Comparison of ENCODE assay signal across 8 cellular contexts in genomic region chr12:110583137-110584059, GRCh38. TPM values are rescaled to one million over a fixed set of nuclear protein-coding genes. Genes with fewer than 3 reads are reported as not detected.
DNase-seq lines count a peak whose midpoint lies in the region; ATAC-seq and TF ChIP-seq lines count a peak whose summit lies in the region.

A gene with protein sequence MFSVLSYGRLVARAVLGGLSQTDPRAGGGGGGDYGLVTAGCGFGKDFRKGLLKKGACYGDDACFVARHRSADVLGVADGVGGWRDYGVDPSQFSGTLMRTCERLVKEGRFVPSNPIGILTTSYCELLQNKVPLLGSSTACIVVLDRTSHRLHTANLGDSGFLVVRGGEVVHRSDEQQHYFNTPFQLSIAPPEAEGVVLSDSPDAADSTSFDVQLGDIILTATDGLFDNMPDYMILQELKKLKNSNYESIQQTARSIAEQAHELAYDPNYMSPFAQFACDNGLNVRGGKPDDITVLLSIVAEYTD (minus strand): TSS chr12:110583318. CDS start chr12:110583031, 287 bp downstream.

- H3K9me3 ChIP-seq in heart right ventricle = no peaks in the 10 kb centered on the region

- DNase-seq in GM13977 (ENCODE audit: low spot score) (peak; percentile 94), NCI-H1694 (lab: John Stamatoyannopoulos, UW) (peak; percentile 94), amniotic epithelial cell (ENCODE audit: low read depth) (peak; percentile 90), heart right ventricle (peak; percentile 98), posterior cingulate gyrus (peak; percentile 96 to 99 (median 98)), type B pancreatic cell (ENCODE audit: extremely low spot score, unreplicated experiment) (peak; percentile 94)

- H3K4me1 ChIP-seq in heart right ventricle = peaks cover 10 to 65% (median 53%) of the 10 kb centered on the region in 9 donors

- H3K27ac ChIP-seq in heart right ventricle = peak within 1 kb of the TSS; percentile 91 to 97 (median 95)

- H3K4me3 ChIP-seq in heart right ventricle = peak within 1 kb of the TSS; percentile 58 to 98 (median 88)

- H3K27ac Mint-ChIP-seq in type B pancreatic cell = peak within 1 kb of the TSS; percentile 94

- H3K36me3 ChIP-seq in heart right ventricle = no peaks in the 10 kb centered on the region

- TF ChIP-seq CTCF in GM13977 (IDR thresholded peaks at IDR 0.05; ENCODE audit: extremely low read depth, insufficient read depth, missing control alignments) (no peak), heart right ventricle (IDR thresholded peaks at IDR 0.05) (no peak), type B pancreatic cell (conservative IDR thresholded peaks at IDR 0.05) (no peak)

- peaks cover 42% of the 10 kb centered on the region for H3K4me1 Mint-ChIP-seq in type B pancreatic cell (ENCODE audit: unreplicated experiment)

- intact Hi-C loops in T-helper 1 cell treated with Interleukin-12 subunit alpha and Interleukin-12 subunit beta and Interleukin-4 antibody, amounts not matched to agents 30 ng/mL and 1 ng/mL, for 36 hours (cut with micrococcal nuclease) = loop anchor here (1.0 to 10.0 kb wide), 13 partner anchors 8 to 851 kb away; partner anchors contain the start of genes ANAPC7, ANKRD13A, ATP2A2 and FAM216A
- intact Hi-C loops in heart right ventricle (cut with DNase I) = loop anchor here in 6 of 10 donors (2.0 to 5.0 kb wide), 4 partner anchors 36 to 46 kb away; no protein-coding TSS in a partner anchor
- intact Hi-C loops in posterior cingulate gyrus (cut with DNase I) = loop anchor here (5.0 kb wide), 1 partner anchor 81 kb away; the partner anchor contains the start of genes RAD9B and VPS29

- ATAC-seq in HG02870 (IDR thresholded peaks at IDR 0.05; ENCODE audit: unreplicated experiment) (peak; percentile 78), heart right ventricle (peak; percentile 93 to 99 (median 98))

- H3K4me3 Mint-ChIP-seq in type B pancreatic cell = peak within 1 kb of the TSS; percentile 95

- in situ Hi-C loops in GM13977 (cut with MboI; ENCODE audit: low pct_unique_long_range_greater_than_20kb, low sequenced_read_pairs, unreplicated experiment) = no loop called here

- no peaks in the 10 kb centered on the region for H3K9me3 Mint-ChIP-seq in type B pancreatic cell

- WGBS in heart right ventricle, 2 donors = 1 to 3% methylated on average over 36 to 52 of the region's 52 CpGs

- H3K27me3 Mint-ChIP-seq in type B pancreatic cell = no peaks in the 10 kb centered on the region

- no peaks in the 10 kb centered on the region for H3K27me3 ChIP-seq in heart right ventricle

- no peaks in the 10 kb centered on the region for H3K36me3 Mint-ChIP-seq in type B pancreatic cell

RNA-seq across cellular contexts. Expression of the gene that starts here (rescaled TPM):
- total RNA-seq in T-helper 1 cell treated with Interleukin-12 subunit alpha and Interleukin-12 subunit beta and Interleukin-4 antibody, amounts not matched to agents 30 ng/mL and 1 ng/mL, for 36 hours = 39.1 and 39.8 TPM in 2 replicates
- total RNA-seq in heart right ventricle (100 to 1,000 TPM in 1 of 10 donors, 10 to 100 TPM in 9; 66.0 to 162 (median 79.4) TPM), type B pancreatic cell (ENCODE audit: low replicate concordance) (14.5 and 14.8 TPM in 2 replicates)
- 10 to 100 TPM; 18.9 to 20.4 TPM for polyA plus RNA-seq in heart right ventricle

Comparison
In these comparisons a context has a peak if more than half of its experiments do, and no peak if none do; other contexts are left out.
1. Peak in every context shown above with its lines: DNase-seq, ATAC-seq, H3K4me3 ChIP-seq and H3K27ac ChIP-seq.